ENCODE assay signal across 19 cellular contexts in the genomic region with DNA sequence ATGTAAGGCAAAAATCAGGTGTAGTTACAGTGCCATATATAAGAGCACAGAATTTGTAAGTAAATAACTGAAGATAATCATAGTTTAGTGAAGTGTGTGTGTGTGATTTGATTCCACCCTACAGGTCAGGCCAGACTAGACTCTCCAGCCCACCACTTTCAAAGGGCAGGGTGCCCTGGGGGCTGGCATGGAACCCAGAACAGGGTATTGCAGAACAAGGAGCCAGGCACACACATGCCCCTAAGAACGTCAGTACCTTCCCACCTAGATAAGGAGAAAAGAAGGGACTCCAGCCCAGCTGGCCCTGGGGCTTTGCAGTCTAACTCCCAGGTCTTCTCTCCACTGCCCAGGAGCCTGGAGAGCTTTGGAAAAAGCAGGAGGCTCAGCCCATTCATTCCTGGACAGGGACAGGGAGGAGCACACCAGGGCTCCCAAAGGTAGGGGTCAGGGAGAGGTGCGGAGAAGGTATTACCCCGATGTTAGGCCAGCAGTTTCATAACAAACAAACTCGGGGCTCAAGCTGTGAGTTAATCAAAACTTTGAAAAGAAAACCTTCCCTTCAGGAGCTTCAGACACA.
DNase-seq lines count a peak whose midpoint lies in the region; ATAC-seq and TF ChIP-seq lines count a peak whose summit lies in the region.
"Had no signal": no experiment of that assay in that cellular context is flagged by ENCODE, and none has a peak within 500 bp of the region (broad histone marks: within the 10 kb centered on the region; RNA-seq: fewer than 3 reads in every experiment).

No MANE protein-coding gene starts in this region.

- POLR2A ChIA-PET in MCF 10A (lab: Yijun Ruan, JAX) = no interaction called here

- H2AFZ ChIP-seq in mammary epithelial cell (ENCODE audit: low read depth, low read length) (no peak overlapping the region), neural progenitor cell (replicated peaks) (peak overlapping the region; percentile 82)

- H3F3A ChIP-seq in neural progenitor cell (ENCODE audit: low read depth) = peaks cover 14% of the 10 kb centered on the region

- H4K20me1 ChIP-seq in mammary epithelial cell (ENCODE audit: insufficient read depth, low read length) (no peaks in the 10 kb centered on the region), neural progenitor cell (ENCODE audit: low read depth) (no peaks in the 10 kb centered on the region)

- H3K36me3 ChIP-seq in mammary epithelial cell (ENCODE audit: insufficient read depth, low read length) (no peaks in the 10 kb centered on the region), neural progenitor cell (no peaks in the 10 kb centered on the region), MG63 (no peaks in the 10 kb centered on the region)
- H3K36me3 ChIP-seq: BE2C, Peyer's patch had no signal

- H3K9ac ChIP-seq in mammary epithelial cell (ENCODE audit: insufficient read depth, low read length) (no peak overlapping the region), neural progenitor cell (no peak overlapping the region)

- no peak overlapping the region for H3K27ac ChIP-seq in mammary epithelial cell (ENCODE audit: insufficient read depth, low read depth, low read length)
- H3K27ac ChIP-seq in neural progenitor cell = no peak overlapping the region
- H3K27ac ChIP-seq: Peyer's patch had no signal

- no TSS peak for BruUV-seq in MCF 10A (replicated peaks; lab: Mats Ljungman, UMichigan)
- BruUV-seq in mammary epithelial cell (replicated peaks; lab: Mats Ljungman, UMichigan) = no TSS peak

- DNase-seq in MCF 10A (ENCODE audit: unreplicated experiment) (no peak), mammary epithelial cell (no peak), astrocyte of the spinal cord (ENCODE audit: low read depth, low spot score) (peak; percentile 20), neural progenitor cell (ENCODE audit: low spot score) (peak; percentile 40), SHP77 treated with DMSO at 0.1 percent for 48 hours (lab: John Stamatoyannopoulos, UW) (no peak), MG63 (no peak)
- DNase-seq in stimulated activated naive CD8-positive, alpha-beta T cell treated with anti-CD3 and anti-CD28 coated beads, Interleukin-15, Interleukin-2, amounts not matched to agents 100 U/mL and 50 U/mL, for 24 hours = no peak
- DNase-seq: 8988T; BE2C; Caco-2; CD4-positive, CD25-positive, alpha-beta regulatory T cell; GDM1; H9; Kasumi-1; NCI-H1092 treated with DMSO at 0.1 percent for 48 hours; Peyer's patch had no signal

- no peak for ATAC-seq in HG03139 (IDR thresholded peaks at IDR 0.05; ENCODE audit: unreplicated experiment)
- no peak for ATAC-seq in stimulated activated naive CD8-positive, alpha-beta T cell treated with anti-CD3 and anti-CD28 coated beads, Interleukin-15, Interleukin-2, amounts not matched to agents 100 U/mL and 50 U/mL, for 24 hours
- ATAC-seq: Right ventricle myocardium inferior had no signal

- H3K4me1 ChIP-seq in mammary epithelial cell (ENCODE audit: insufficient read depth, low read length) = peaks cover 16% of the 10 kb centered on the region
- peaks cover 15% of the 10 kb centered on the region for H3K4me1 ChIP-seq in neural progenitor cell
- H3K4me1 ChIP-seq: BE2C, Caco-2, Peyer's patch had no signal

- H3K27me3 ChIP-seq in mammary epithelial cell (ENCODE audit: insufficient read depth, low read length) (no peaks in the 10 kb centered on the region), neural progenitor cell (no peaks in the 10 kb centered on the region), MG63 (no peaks in the 10 kb centered on the region)
- H3K27me3 ChIP-seq: BE2C, Peyer's patch had no signal

- in situ Hi-C loops in mammary epithelial cell (cut with MboI; ENCODE audit: low sequenced_read_pairs in 2 of 2) = no loop called here
- in situ Hi-C loops in astrocyte of the spinal cord (cut with HindIII; ENCODE audit: low sequenced_read_pairs) = no loop called here

- H3K4me3 Mint-ChIP-seq in MCF 10A (ENCODE audit: unreplicated experiment) (no peak overlapping the region), neural progenitor cell (no peak overlapping the region)
- H3K4me3 Mint-ChIP-seq: CD4-positive, CD25-positive, alpha-beta regulatory T cell; H9; IgD-negative memory B cell had no signal

- H3K9me3 ChIP-seq in mammary epithelial cell (replicated peaks; ENCODE audit: insufficient read depth, low read length) = no peaks in the 10 kb centered on the region
- no peaks in the 10 kb centered on the region for H3K9me3 ChIP-seq in neural progenitor cell (ENCODE audit: low read depth)
- no peaks in the 10 kb centered on the region for H3K9me3 ChIP-seq in MG63
- H3K9me3 ChIP-seq: BE2C, Caco-2, Peyer's patch had no signal

- H3K4me3 ChIP-seq in mammary epithelial cell (replicated peaks in 1 of 3; ENCODE audit: insufficient read depth in 1 of 3, low read depth in 2 of 3, low read length in 3 of 3) (no peak overlapping the region), astrocyte of the spinal cord (ENCODE audit: low read depth, low read length) (no peak overlapping the region), neural progenitor cell (no peak overlapping the region), MG63 (no peak overlapping the region)
- H3K4me3 ChIP-seq: Peyer's patch had no signal

- H3K79me2 ChIP-seq in mammary epithelial cell (ENCODE audit: insufficient read depth, low read length) (no peaks in the 10 kb centered on the region), neural progenitor cell (ENCODE audit: low read depth) (no peaks in the 10 kb centered on the region)

- H3K36me3 Mint-ChIP-seq in MCF 10A (ENCODE audit: insufficient read depth, unreplicated experiment) (no peaks in the 10 kb centered on the region), neural progenitor cell (no peaks in the 10 kb centered on the region)
- H3K36me3 Mint-ChIP-seq: CD4-positive, CD25-positive, alpha-beta regulatory T cell; IgD-negative memory B cell had no signal

- dilution Hi-C loops in mammary epithelial cell (cut with HindIII; ENCODE audit: low sequenced_read_pairs) = no loop called here

- H3K4me1 Mint-ChIP-seq in MCF 10A (ENCODE audit: insufficient read depth, unreplicated experiment) = peaks cover 32% of the 10 kb centered on the region
- peaks cover 10% of the 10 kb centered on the region for H3K4me1 Mint-ChIP-seq in neural progenitor cell
- H3K4me1 Mint-ChIP-seq: CD4-positive, CD25-positive, alpha-beta regulatory T cell; IgD-negative memory B cell had no signal

- CTCF ChIA-PET in MCF 10A (lab: Yijun Ruan, JAX) (interaction anchor here (0.6 to 1.0 kb wide), 2 partner anchors 215 to 354 kb away, joined by 3 read pairs; no protein-coding TSS in a partner anchor), mammary epithelial cell (lab: Charles Lee; ENCODE audit: low non-redundant PET) (no interaction called here)

- H3K4me2 ChIP-seq in mammary epithelial cell (ENCODE audit: insufficient read depth, low read depth, low read length) (no peak overlapping the region), neural progenitor cell (peak overlapping the region; percentile 52)

- TF ChIP-seq CTCF in MCF 10A (IDR thresholded peaks at IDR 0.05; ENCODE audit: unreplicated experiment) = no peak
- no peak for TF ChIP-seq CTCF in mammary epithelial cell (conservative IDR thresholded peaks at IDR 0.05 in 1 of 2, IDR thresholded peaks at IDR 0.05 in 1 of 2; ENCODE audit: extremely low read depth in 1 of 2, insufficient read depth in 1 of 2, low read depth in 1 of 2, low read length in 2 of 2)
- TF ChIP-seq CTCF in astrocyte of the spinal cord (IDR thresholded peaks at IDR 0.05; ENCODE audit: low read depth, low read length) = no peak
- TF ChIP-seq CTCF in neural progenitor cell (IDR thresholded peaks at IDR 0.05) = no peak

- H3K27me3 Mint-ChIP-seq in MCF 10A (ENCODE audit: insufficient read depth, unreplicated experiment) = no peaks in the 10 kb centered on the region
- peaks cover 4% of the 10 kb centered on the region for H3K27me3 Mint-ChIP-seq in neural progenitor cell (ENCODE audit: insufficient read depth, low read depth)
- H3K27me3 Mint-ChIP-seq: CD4-positive, CD25-positive, alpha-beta regulatory T cell; IgD-negative memory B cell had no signal

- H3K9me3 Mint-ChIP-seq in MCF 10A (ENCODE audit: unreplicated experiment) (no peaks in the 10 kb centered on the region), neural progenitor cell (no peaks in the 10 kb centered on the region)
- H3K9me3 Mint-ChIP-seq: H9 had no signal

- H3K27ac Mint-ChIP-seq in MCF 10A (ENCODE audit: low read depth, unreplicated experiment) = peak overlapping the region; percentile 49
- H3K27ac Mint-ChIP-seq in neural progenitor cell = no peak overlapping the region
- H3K27ac Mint-ChIP-seq: CD4-positive, CD25-positive, alpha-beta regulatory T cell; IgD-negative memory B cell had no signal

- 33% methylated on average over 2 of the region's 4 CpGs for WGBS in mammary epithelial cell (ENCODE audit: low coverage, missing lambda C conversion rate)

- intact Hi-C loops in MCF 10A (cut with micrococcal nuclease) (no loop called here), mammary epithelial cell (cut with micrococcal nuclease) (no loop called here)

Comparison
In these comparisons a context has a peak if more than half of its experiments do, and no peak if none do; other contexts are left out.
1. DNase-seq: peak in astrocyte of the spinal cord (single experiment) and neural progenitor cell (single experiment); none in MCF 10A (single experiment), mammary epithelial cell (single experiment), SHP77 treated with DMSO at 0.1 percent for 48 hours (single experiment), MG63 (single experiment) and stimulated activated naive CD8-positive, alpha-beta T cell treated with anti-CD3 and anti-CD28 coated beads, Interleukin-15, Interleukin-2, amounts not matched to agents 100 U/mL and 50 U/mL, for 24 hours (single experiment).